In the genomic region with DNA sequence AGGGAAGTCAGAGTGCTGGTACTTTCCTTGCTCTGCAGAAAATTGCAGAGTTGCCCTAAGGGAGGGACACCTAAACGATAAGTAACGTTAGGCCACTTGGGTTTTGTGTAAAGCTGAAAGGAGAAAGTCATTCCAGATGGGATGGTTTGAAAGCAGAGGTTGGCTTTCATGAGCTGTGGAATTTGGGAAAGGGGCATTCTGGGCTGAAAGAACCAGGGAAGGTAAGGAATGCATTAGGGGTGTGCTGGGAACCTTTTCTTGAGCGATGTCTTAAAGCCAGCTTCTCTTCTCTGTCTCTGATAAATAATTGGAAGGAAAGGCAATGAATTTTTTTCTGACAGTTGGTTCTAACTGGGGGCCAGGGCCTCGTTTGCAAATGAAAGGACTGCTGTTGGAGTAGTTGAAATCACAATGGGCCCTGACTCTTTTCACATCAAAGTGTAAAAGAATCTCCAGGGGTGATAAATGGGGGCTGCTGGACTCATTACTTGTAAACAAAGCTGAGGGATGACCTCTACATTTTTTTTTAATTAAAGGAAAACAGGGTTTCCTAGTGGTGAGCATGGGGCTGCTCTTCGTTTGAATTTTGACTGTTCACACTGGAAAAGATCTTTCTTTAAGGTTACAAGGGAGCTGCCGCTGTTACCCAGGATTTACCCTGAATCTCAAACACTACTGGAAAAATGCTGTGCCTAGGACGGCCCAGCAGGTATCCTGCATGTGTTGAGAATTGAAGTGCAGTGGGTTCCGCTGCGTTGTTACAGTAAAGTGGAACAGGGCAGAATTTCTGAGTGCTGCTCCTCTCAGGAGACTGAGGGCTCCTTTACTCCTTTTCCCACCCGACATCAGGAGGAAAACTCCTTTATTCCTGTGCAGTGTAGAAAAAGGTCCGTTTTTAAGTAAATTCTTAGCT, we compare ENCODE assay signal across 1 cellular context.
TF ChIP-seq lines count a peak whose summit lies in the region.

No MANE protein-coding gene starts in this region.

TF ChIP-seq in K562, 482 proteins besides CTCF, POLR2A, EP300 and RAD21 (continued from another document):
- TF ChIP-seq ZNF395 (CRISPR knock-in tag; IDR thresholded peaks at IDR 0.05), result 0 out of 2 replicates have a peak, but pooled peaks have one; percentile 42
- TF ChIP-seq ZBTB1 (CRISPR knock-in tag; IDR thresholded peaks at IDR 0.05; ENCODE audit: borderline replicate concordance, low read depth), result no peak
- TF ChIP-seq ZNF444 (CRISPR knock-in tag; IDR thresholded peaks at IDR 0.05), result no peak
- no peak for TF ChIP-seq TSHZ1 (CRISPR knock-in tag; IDR thresholded peaks at IDR 0.05)
- no peak for TF ChIP-seq ZNF212 (CRISPR knock-in tag; IDR thresholded peaks at IDR 0.05)
- no peak for TF ChIP-seq SMAD3 (CRISPR knock-in tag; conservative IDR thresholded peaks at IDR 0.05)
- TF ChIP-seq SNRNP70 (optimal IDR thresholded peaks at IDR 0.05; ENCODE audit: low read depth, low read length), result no peak
- no peak for TF ChIP-seq ZNF175 (CRISPR knock-in tag; IDR thresholded peaks at IDR 0.05; ENCODE audit: low read depth)
